Comparison of ENCODE assay signal across 27 cellular contexts in the genomic region with DNA sequence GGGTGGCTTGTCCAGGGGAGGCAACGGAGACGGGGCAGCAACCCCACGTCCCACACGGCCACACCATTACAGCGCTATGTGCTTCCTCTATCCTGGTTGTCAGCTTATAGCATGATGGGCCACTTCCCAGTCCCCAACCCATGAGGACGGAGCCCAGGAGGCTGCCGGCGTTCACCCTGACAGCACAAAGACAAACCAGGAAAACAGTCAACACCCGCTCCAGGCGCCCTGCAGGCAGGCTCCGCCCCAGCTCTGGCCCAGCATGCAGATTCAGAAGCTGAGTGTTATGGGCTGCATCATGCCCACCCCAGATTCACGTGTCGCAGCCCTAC. TPM values are rescaled to one million over a fixed set of nuclear protein-coding genes. Genes with fewer than 3 reads are reported as not detected.
"Had no signal": no experiment of that assay in that cellular context is flagged by ENCODE, and none has a peak within 500 bp of the region (broad histone marks: within the 10 kb centered on the region; RNA-seq: fewer than 3 reads in every experiment).

No MANE protein-coding gene starts in this region.

- H3K27me3 ChIP-seq: colonic mucosa, neural progenitor cell, ovary, transverse colon, uterus had no signal

- H3K27ac ChIP-seq: brain microvascular endothelial cell, colonic mucosa, foreskin keratinocyte, left ventricle myocardium inferior, neural progenitor cell, ovary, psoas muscle, suprapubic skin, transverse colon, uterus had no signal

- H3K9me3 ChIP-seq: colonic mucosa, left ventricle myocardium inferior, ovary, psoas muscle, suprapubic skin, transverse colon, uterus had no signal

- H3K4me1 Mint-ChIP-seq: endodermal cell had no signal

- H3K9me3 Mint-ChIP-seq: activated T-cell treated with anti-CD3 and anti-CD28 coated beads, Interleukin-2, amount 50 U/mL, for 4 hours; neural progenitor cell had no signal

- H3K36me3 ChIP-seq: brain microvascular endothelial cell, colonic mucosa, left ventricle myocardium inferior, neural progenitor cell, ovary, suprapubic skin, transverse colon, uterus had no signal

- FAIRE-seq: small intestine had no signal

- H3K27ac Mint-ChIP-seq: endodermal cell; memory B cell; neural progenitor cell; stimulated activated naive CD8-positive, alpha-beta T cell treated with anti-CD3 and anti-CD28 coated beads, Interleukin-15, amount 100 ng/mL, for 72 hours; T-helper 2 cell treated with Interferon-gamma antibody and Interleukin-4, amounts not matched to agents 5 μg/mL and 100 μg/mL, for 36 hours had no signal

- H3K4me3 ChIP-seq: colonic mucosa, left ventricle myocardium inferior, neural progenitor cell, ovary, psoas muscle, suprapubic skin, transverse colon, uterus had no signal

- H3K4me1 ChIP-seq: colonic mucosa, foreskin keratinocyte, left ventricle myocardium inferior, psoas muscle, suprapubic skin, transverse colon, uterus had no signal

- H3K4me2 ChIP-seq: neural progenitor cell had no signal

- H3K4me3 Mint-ChIP-seq: activated T-cell treated with anti-CD3 and anti-CD28 coated beads, Interleukin-2, amount 50 U/mL, for 4 hours; endodermal cell; memory B cell; neural progenitor cell; stimulated activated naive CD8-positive, alpha-beta T cell treated with anti-CD3 and anti-CD28 coated beads, Interleukin-15, amount 100 ng/mL, for 72 hours; T-helper 2 cell treated with Interferon-gamma antibody and Interleukin-4, amounts not matched to agents 5 μg/mL and 100 μg/mL, for 36 hours had no signal

- H2AFZ ChIP-seq: neural progenitor cell had no signal

- ATAC-seq: activated T-cell treated with anti-CD3 and anti-CD28 coated beads, Interleukin-2, amount 50 U/mL, for 4 hours; foreskin keratinocyte; psoas muscle; right cardiac atrium had no signal

- DNase-seq: activated CD4-positive, alpha-beta T cell treated with anti-CD3 and anti-CD28 coated beads, Interleukin-2, amount 50 U/mL, for 1 hour; activated CD4-positive, CD25-positive, alpha-beta regulatory T cell treated with anti-CD3 and anti-CD28 coated beads, Interleukin-2, amount 50 U/mL, for 72 hours; activated CD8-positive, alpha-beta memory T cell treated with anti-CD3 and anti-CD28 coated beads, Interleukin-2, amount 50 U/mL, for 4 hours; activated naive CD4-positive, alpha-beta T cell treated with anti-CD3 and anti-CD28 coated beads, Interleukin-2, amount 50 U/mL, for 16 hours; activated T-cell treated with anti-CD3 and anti-CD28 coated beads, Interleukin-2, amount 50 U/mL, for 4 hours; brain microvascular endothelial cell; central memory CD4-positive, alpha-beta T cell; colonic mucosa; endodermal cell; foreskin keratinocyte; kidney glomerular epithelial cell; left ventricle myocardium inferior; ovary; right cardiac atrium; small intestine; stimulated activated CD4-positive, alpha-beta T cell treated with anti-CD3 and anti-CD28 coated beads, Interleukin-4, amount 100 ng/mL, for 1 hour; stimulated activated naive CD8-positive, alpha-beta T cell treated with anti-CD3 and anti-CD28 coated beads, Interleukin-15, amount 100 ng/mL, for 72 hours; transverse colon; uterus had no signal

- H3K36me3 Mint-ChIP-seq: memory B cell had no signal

- H3K9ac ChIP-seq: neural progenitor cell had no signal

RNA-seq across cellular contexts. Expression of gene WDR86, which starts 14.8 kb away (rescaled TPM):
- total RNA-seq: foreskin keratinocyte had no signal
- polyA plus RNA-seq: fibroblast of lung, foreskin keratinocyte had no signal

RNA-seq across cellular contexts. Expression of gene CRYGN, which starts 44.9 kb away (rescaled TPM):
- total RNA-seq: activated T-cell treated with anti-CD3 and anti-CD28 coated beads, Interleukin-2, amount 50 U/mL, for 4 hours; colonic mucosa; epithelial cell of proximal tubule; foreskin keratinocyte; mononuclear cell; suprapubic skin; transverse colon had no signal
- polyA plus RNA-seq: foreskin keratinocyte had no signal
